Comparison of ENCODE assay signal across 8 cellular contexts in the genomic region with DNA sequence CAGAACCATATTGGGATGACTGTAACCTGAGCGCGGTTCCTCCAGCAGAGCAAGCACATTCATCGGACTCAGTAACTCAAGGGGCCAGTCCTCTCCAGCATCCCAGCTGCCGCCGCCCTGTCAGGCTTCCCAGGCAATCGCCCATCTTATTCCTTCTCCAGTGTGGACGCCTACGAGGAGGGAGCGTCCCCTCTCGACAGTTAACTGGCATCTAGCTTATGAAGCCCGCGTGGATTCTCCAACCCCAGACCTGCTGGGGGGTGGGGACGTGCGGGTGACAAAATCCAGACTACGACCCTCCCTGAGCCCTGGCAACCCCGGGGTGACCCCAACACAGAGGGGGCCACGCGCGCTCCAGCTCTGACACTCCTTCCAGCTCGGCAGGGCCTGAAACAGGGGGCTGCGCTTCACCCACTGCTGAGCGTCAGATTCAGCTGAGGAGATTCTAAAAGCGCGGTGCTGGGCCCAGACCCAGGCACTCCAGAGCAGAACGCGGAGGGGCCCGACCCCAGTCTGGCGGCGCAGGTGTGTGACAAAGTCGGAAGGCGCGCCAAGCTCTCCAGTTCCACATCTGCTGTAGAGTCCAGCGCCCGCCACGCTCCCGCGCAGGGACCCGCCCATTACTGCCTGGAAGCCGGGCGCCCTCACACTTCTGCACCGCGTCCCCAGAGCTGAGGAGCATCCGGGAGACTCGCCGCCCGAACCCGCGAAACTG. TPM values are rescaled to one million over a fixed set of nuclear protein-coding genes. Genes with fewer than 3 reads are reported as not detected.
DNase-seq lines count a peak whose midpoint lies in the region; ATAC-seq and TF ChIP-seq lines count a peak whose summit lies in the region.

No MANE protein-coding gene starts in this region.

- POLR2A ChIA-PET in activated naive CD8-positive, alpha-beta T cell treated with anti-CD3 and anti-CD28 coated beads, Interleukin-2, amount 10 ng/mL, durations not matched to agents 7 days and 5 days (lab: Charles Lee), result interaction anchor here (0.6 to 4.2 kb wide), 7 partner anchors 10 to 696 kb away, joined by 3 to 25 read pairs (median 4); a partner anchor contains a TSS

- TF ChIP-seq POLR2A in heart left ventricle (IDR thresholded peaks at IDR 0.05) (no peak), ovary (IDR thresholded peaks at IDR 0.05) (no peak)

- H3K27me3 Mint-ChIP-seq in activated naive CD8-positive, alpha-beta T cell treated with anti-CD3 and anti-CD28 coated beads, Interleukin-2, amount 10 ng/mL, durations not matched to agents 7 days and 5 days, result no peaks in the 10 kb centered on the region

- H3K36me3 Mint-ChIP-seq in activated naive CD8-positive, alpha-beta T cell treated with anti-CD3 and anti-CD28 coated beads, Interleukin-2, amount 10 ng/mL, durations not matched to agents 7 days and 5 days, result peaks cover 14% of the 10 kb centered on the region

- H3K36me3 ChIP-seq in heart left ventricle (no peaks in the 10 kb centered on the region), ovary (no peaks in the 10 kb centered on the region)

- H3K4me3 ChIP-seq in heart left ventricle (peak overlapping the region; percentile 49 to 98 (median 81)), ovary (peak overlapping the region; percentile 69)

- H3K9me3 ChIP-seq in heart left ventricle (peaks cover 0 to 17% (median 11%) of the 10 kb centered on the region in 12 donors), ovary (no peaks in the 10 kb centered on the region)

- peaks cover 24% of the 10 kb centered on the region for H3K4me1 Mint-ChIP-seq in activated naive CD8-positive, alpha-beta T cell treated with anti-CD3 and anti-CD28 coated beads, Interleukin-2, amount 10 ng/mL, durations not matched to agents 7 days and 5 days

- DNase-seq in GF-D8 (lab: John Stamatoyannopoulos, UW), result peak; percentile 49
- peak; percentile 31 for DNase-seq in HS-27A (ENCODE audit: low read depth)
- DNase-seq in NCI-H748 treated with DMSO at 0.1 percent for 48 hours (lab: John Stamatoyannopoulos, UW), result peak; percentile 86
- DNase-seq in activated naive CD8-positive, alpha-beta T cell treated with anti-CD3 and anti-CD28 coated beads, Interleukin-2, amount 10 ng/mL, durations not matched to agents 7 days and 5 days, result peak; percentile 84
- DNase-seq in heart left ventricle, result peak in 4 of 5 donors; percentile 19 to 56 (median 38)
- peak in 1 of 5 donors; percentile 51 for DNase-seq in ovary
- DNase-seq in NCI-H1048 (lab: John Stamatoyannopoulos, UW), result no peak

- H3K9me3 Mint-ChIP-seq in activated naive CD8-positive, alpha-beta T cell treated with anti-CD3 and anti-CD28 coated beads, Interleukin-2, amount 10 ng/mL, durations not matched to agents 7 days and 5 days, result peaks cover 12% of the 10 kb centered on the region

- intact Hi-C loops in heart left ventricle (cut with DNase I) (loop anchor here in 2 of 10 donors (2.0 to 5.0 kb wide), 3 partner anchors 49 to 139 kb away; a partner anchor contains a TSS), ovary (cut with DNase I) (no loop called here)

- H3K4me1 ChIP-seq in heart left ventricle (peaks cover 0 to 17% (median 7%) of the 10 kb centered on the region in 12 donors), ovary (ENCODE audit: insufficient read depth) (no peaks in the 10 kb centered on the region)

- H3K4me3 Mint-ChIP-seq in activated naive CD8-positive, alpha-beta T cell treated with anti-CD3 and anti-CD28 coated beads, Interleukin-2, amount 10 ng/mL, durations not matched to agents 7 days and 5 days, result peak overlapping the region; percentile 95

- TF ChIP-seq CTCF in heart left ventricle (IDR thresholded peaks at IDR 0.05) (peak in 2 of 12 donors; percentile 11 to 28), ovary (IDR thresholded peaks at IDR 0.05) (no peak)

- H3K27ac ChIP-seq in heart left ventricle (peak overlapping the region in 11 of 12 donors; percentile 68 to 89 (median 80)), ovary (peak overlapping the region; percentile 66 to 69)

- ATAC-seq in GM21390 (IDR thresholded peaks at IDR 0.05; ENCODE audit: unreplicated experiment) (peak; percentile 48), heart left ventricle (peak; percentile 46 to 76 (median 66))
- ATAC-seq in activated naive CD8-positive, alpha-beta T cell treated with anti-CD3 and anti-CD28 coated beads, Interleukin-2, amount 10 ng/mL, durations not matched to agents 7 days and 5 days (ENCODE audit: low read depth), result peak; percentile 75

- H3K27ac Mint-ChIP-seq in activated naive CD8-positive, alpha-beta T cell treated with anti-CD3 and anti-CD28 coated beads, Interleukin-2, amount 10 ng/mL, durations not matched to agents 7 days and 5 days, result peak overlapping the region; percentile 94

- WGBS in heart left ventricle, 4 donors, result 0 to 1% (median 1%) methylated on average over 34 to 48 of the region's 48 CpGs
- WGBS in ovary, 3 donors, result 0 to 1% (median 1%) methylated on average over 44 to 48 of the region's 48 CpGs

- H3K27me3 ChIP-seq in heart left ventricle, result no peaks in the 10 kb centered on the region
- no peaks in the 10 kb centered on the region for H3K27me3 ChIP-seq in ovary

- no peak for TF ChIP-seq EP300 in ovary (IDR thresholded peaks at IDR 0.05)

RNA-seq across cellular contexts. Expression of a gene that starts 43.9 kb away (rescaled TPM):
- total RNA-seq in activated naive CD8-positive, alpha-beta T cell treated with anti-CD3 and anti-CD28 coated beads, Interleukin-2, amount 10 ng/mL, durations not matched to agents 7 days and 5 days, result under 1 TPM in 1 of 2 experiments, not detected in 1; 0.11 TPM
- total RNA-seq in heart left ventricle (1 to 10 TPM in 3 of 9 donors, under 1 TPM in 6; 0.16 to 1.7 (median 0.67) TPM), ovary (10 to 100 TPM in 5 of 7 donors, 1 to 10 TPM in 2; 7.7 to 26.2 (median 22.3) TPM)
- polyA plus RNA-seq in heart left ventricle (under 1 TPM; 0.15 to 0.40 TPM), ovary (1 to 10 TPM; 5.1 TPM)

RNA-seq across cellular contexts. Expression of a gene that starts 50.1 kb away (rescaled TPM):
- total RNA-seq in activated naive CD8-positive, alpha-beta T cell treated with anti-CD3 and anti-CD28 coated beads, Interleukin-2, amount 10 ng/mL, durations not matched to agents 7 days and 5 days, result 100 to 1,000 TPM; 146 to 147 TPM
- total RNA-seq in heart left ventricle (10 to 100 TPM; 39.0 to 72.1 (median 60.4) TPM), ovary (10 to 100 TPM; 16.3 to 77.6 (median 52.1) TPM)
- polyA plus RNA-seq in heart left ventricle (10 to 100 TPM; 45.3 to 50.8 TPM), ovary (10 to 100 TPM; 21.5 to 63.7 TPM)
